In genomic region chr1:16512624-16513411, GRCh38 we compare ENCODE assay signal across 8 cellular contexts. TPM values are rescaled to one million over a fixed set of nuclear protein-coding genes. Genes with fewer than 3 reads are reported as not detected.
DNase-seq lines count a peak whose midpoint lies in the region; ATAC-seq and TF ChIP-seq lines count a peak whose summit lies in the region.
"Not testable (repeated sequence)": the region's sequence is repeated elsewhere in the genome, so short reads cannot be mapped to it uniquely, and the experiment has no call there.

No MANE protein-coding gene starts in this region.

- not testable (repeated sequence) for TF ChIP-seq POLR2A in gastroesophageal sphincter (IDR thresholded peaks at IDR 0.05)

- not testable (repeated sequence) for H3K36me3 ChIP-seq in MG63, gastroesophageal sphincter, neural progenitor cell

- H3K4me1 Mint-ChIP-seq in activated T-cell treated with anti-CD3 and anti-CD28 coated beads, Interleukin-2, amount 50 U/mL, for 72 hours (ENCODE audit: low read depth); neural progenitor cell; stimulated activated naive CD8-positive, alpha-beta T cell treated with anti-CD3 and anti-CD28 coated beads, Interleukin-15, amount 100 ng/mL, for 72 hours: not testable (repeated sequence)

- H3K9me3 Mint-ChIP-seq in activated T-cell treated with anti-CD3 and anti-CD28 coated beads, Interleukin-2, amount 50 U/mL, for 72 hours; neural progenitor cell; stimulated activated naive CD8-positive, alpha-beta T cell treated with anti-CD3 and anti-CD28 coated beads, Interleukin-15, amount 100 ng/mL, for 72 hours: not testable (repeated sequence)

- H3K27ac ChIP-seq in VCaP (peak overlapping the region; percentile 72), gastroesophageal sphincter (peak overlapping the region in 3 of 4 donors; percentile 73 to 85 (median 79))
- not testable (repeated sequence) for H3K27ac ChIP-seq in neural progenitor cell

- H3K9ac ChIP-seq in neural progenitor cell = not testable (repeated sequence)

- not testable (repeated sequence) for TF ChIP-seq EP300 in gastroesophageal sphincter (IDR thresholded peaks at IDR 0.05)

- H3K4me3 Mint-ChIP-seq in activated T-cell treated with anti-CD3 and anti-CD28 coated beads, Interleukin-2, amount 50 U/mL, for 72 hours; neural progenitor cell; stimulated activated naive CD8-positive, alpha-beta T cell treated with anti-CD3 and anti-CD28 coated beads, Interleukin-15, amount 100 ng/mL, for 72 hours: not testable (repeated sequence)

- not testable (repeated sequence) for H2AFZ ChIP-seq in neural progenitor cell (replicated peaks)

- H3K27ac Mint-ChIP-seq in activated T-cell treated with anti-CD3 and anti-CD28 coated beads, Interleukin-2, amount 50 U/mL, for 72 hours; neural progenitor cell; stimulated activated naive CD8-positive, alpha-beta T cell treated with anti-CD3 and anti-CD28 coated beads, Interleukin-15, amount 100 ng/mL, for 72 hours: not testable (repeated sequence)

- H3K9me3 ChIP-seq in MG63; gastroesophageal sphincter; neural progenitor cell (ENCODE audit: low read depth): not testable (repeated sequence)

- peak; percentile 29 to 66 for ATAC-seq in activated T-cell treated with anti-CD3 and anti-CD28 coated beads, Interleukin-2, amount 50 U/mL, for 72 hours (replicated peaks in 1 of 2)
- ATAC-seq in gastroesophageal sphincter; stimulated activated naive CD8-positive, alpha-beta T cell treated with anti-CD3 and anti-CD28 coated beads, Interleukin-15, amount 100 ng/mL, for 72 hours: not testable (repeated sequence)

- DNase-seq in DMS79 (lab: John Stamatoyannopoulos, UW) (peak; percentile 37), MG63 (peak; percentile 55), NCI-H82 treated with DMSO at 0.1 percent for 48 hours (lab: John Stamatoyannopoulos, UW; ENCODE audit: unreplicated experiment) (peak; percentile 77)
- peak; percentile 53 to 67 for DNase-seq in activated T-cell treated with anti-CD3 and anti-CD28 coated beads, Interleukin-2, amount 50 U/mL, for 72 hours
- not testable (repeated sequence) for DNase-seq in neural progenitor cell (ENCODE audit: low spot score)
- peak; percentile 26 to 36 for DNase-seq in stimulated activated naive CD8-positive, alpha-beta T cell treated with anti-CD3 and anti-CD28 coated beads, Interleukin-15, amount 100 ng/mL, for 72 hours

- not testable (repeated sequence) for H3K4me1 ChIP-seq in gastroesophageal sphincter, neural progenitor cell

- peaks cover 18% of the 10 kb centered on the region for H3F3A ChIP-seq in neural progenitor cell (ENCODE audit: low read depth)

- H3K4me3 ChIP-seq in MG63, gastroesophageal sphincter: not testable (repeated sequence)
- peak overlapping the region; percentile 47 for H3K4me3 ChIP-seq in neural progenitor cell

- not testable (repeated sequence) for H3K27me3 Mint-ChIP-seq in activated T-cell treated with anti-CD3 and anti-CD28 coated beads, Interleukin-2, amount 50 U/mL, for 72 hours (ENCODE audit: low read depth); neural progenitor cell (ENCODE audit: insufficient read depth, low read depth)
- H3K27me3 Mint-ChIP-seq in stimulated activated naive CD8-positive, alpha-beta T cell treated with anti-CD3 and anti-CD28 coated beads, Interleukin-15, amount 100 ng/mL, for 72 hours = peaks cover 12% of the 10 kb centered on the region

- H4K20me1 ChIP-seq in neural progenitor cell (ENCODE audit: low read depth) = not testable (repeated sequence)

- H3K36me3 Mint-ChIP-seq in activated T-cell treated with anti-CD3 and anti-CD28 coated beads, Interleukin-2, amount 50 U/mL, for 72 hours (ENCODE audit: insufficient read depth in 2 of 2); neural progenitor cell: not testable (repeated sequence)

- H3K27me3 ChIP-seq in MG63, gastroesophageal sphincter, neural progenitor cell: not testable (repeated sequence)

- WGBS in gastroesophageal sphincter (ENCODE audit: low coverage in 1 of 2), 2 donors = 75 to 77% methylated on average over 10 to 12 of the region's 15 CpGs

- TF ChIP-seq CTCF in VCaP (conservative IDR thresholded peaks at IDR 0.05); gastroesophageal sphincter (IDR thresholded peaks at IDR 0.05); neural progenitor cell (IDR thresholded peaks at IDR 0.05): not testable (repeated sequence)

- peak overlapping the region; percentile 81 for H3K4me2 ChIP-seq in neural progenitor cell

- not testable (repeated sequence) for H3K79me2 ChIP-seq in neural progenitor cell (ENCODE audit: low read depth)

RNA-seq across cellular contexts. Expression of gene RNU1-1, which starts 1.3 kb away (rescaled TPM):
- not detected in 2 replicates for total RNA-seq in MG63 (2014; rRNA removed; shearing (Covaris generic); ENCODE audit: low replicate concordance)
- 1,000 to 10,000 TPM; 1,100 to 1,278 TPM for total RNA-seq in activated T-cell treated with anti-CD3 and anti-CD28 coated beads, Interleukin-2, amount 50 U/mL, for 72 hours
- total RNA-seq in gastroesophageal sphincter (under 1 TPM in 3 of 4 donors, not detected in 1; under 0.01 TPM), neural progenitor cell (ENCODE audit: low replicate concordance) (under 0.01 TPM in 2 replicates)

Comparison
In these comparisons a context has a peak if more than half of its experiments do, and no peak if none do; other contexts are left out.
1. RNA of gene RNU1-1, which starts 1.3 kb away (total RNA-seq): 1,100 to 1,278 TPM in activated T-cell treated with anti-CD3 and anti-CD28 coated beads, Interleukin-2, amount 50 U/mL, for 72 hours; not detected in MG63, under 0.01 TPM in gastroesophageal sphincter and under 0.01 TPM in neural progenitor cell; every median in the first group is over 1,000 times any median in the second.